ENCODE assay signal across 8 cellular contexts in the genomic region with DNA sequence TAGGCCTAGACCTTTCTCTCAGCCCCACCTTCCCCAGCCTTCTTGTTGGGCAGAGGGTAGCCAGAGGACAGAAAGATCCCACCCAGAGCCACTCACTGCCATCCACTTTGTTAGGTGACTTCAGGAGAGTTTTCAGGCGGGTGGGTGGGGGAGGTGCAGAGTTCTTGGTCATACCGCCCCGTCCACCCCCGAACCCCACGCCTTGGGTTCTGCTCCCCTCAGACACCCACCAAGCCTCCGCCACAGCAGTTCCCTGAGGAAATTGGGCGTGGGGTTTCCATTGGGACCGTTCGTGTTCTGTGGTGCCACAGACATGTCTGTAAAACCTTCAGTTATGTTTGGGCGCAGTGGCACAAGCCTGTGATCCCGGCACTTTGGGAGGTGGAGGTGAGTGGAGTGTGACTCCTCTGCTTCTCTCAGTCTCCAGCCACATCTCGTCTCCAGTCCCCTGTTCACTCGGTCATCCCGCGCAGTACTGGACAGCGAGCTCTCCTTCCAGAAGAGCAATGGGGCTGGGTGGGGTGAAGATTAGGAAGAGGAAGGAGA. TPM values are rescaled to one million over a fixed set of nuclear protein-coding genes. Genes with fewer than 3 reads are reported as not detected.
A peak's percentile ranks its signal among the peaks of the same experiment; 100 is the strongest.
DNase-seq lines count a peak whose midpoint lies in the region; ATAC-seq and TF ChIP-seq lines count a peak whose summit lies in the region.

No MANE protein-coding gene starts in this region.

- H2BK120ac ChIP-seq in neuronal stem cell (ENCODE audit: low read depth, low read length): peak overlapping the region; percentile 21

- H3K18ac ChIP-seq in neuronal stem cell (ENCODE audit: low read length): no peak overlapping the region

- H3K4me1 ChIP-seq in CD4-positive, CD25-positive, alpha-beta regulatory T cell (ENCODE audit: control insufficient read depth, insufficient read depth, low read length, poor library complexity, severe bottlenecking): peaks cover 24% of the 10 kb centered on the region
- H3K4me1 ChIP-seq in OCI-LY7 (ENCODE audit: insufficient read depth, low read length, poor library complexity, severe bottlenecking): peaks cover 25% of the 10 kb centered on the region
- no peaks in the 10 kb centered on the region for H3K4me1 ChIP-seq in endocrine pancreas (ENCODE audit: control insufficient read depth, insufficient read depth, low read length)
- H3K4me1 ChIP-seq in neuronal stem cell (ENCODE audit: control insufficient read depth in 2 of 2, insufficient read depth in 1 of 2, low read depth in 1 of 2, low read length in 2 of 2): peaks cover 2 to 16% of the 10 kb centered on the region in 2 donors

- no peak for ATAC-seq in CD4-positive, CD25-positive, alpha-beta regulatory T cell (ENCODE audit: low read depth in 2 of 2)
- ATAC-seq in HG02610 (IDR thresholded peaks at IDR 0.05; ENCODE audit: unreplicated experiment): no peak
- ATAC-seq in left colon: no peak

- H3K27ac Mint-ChIP-seq in CD4-positive, CD25-positive, alpha-beta regulatory T cell: peak overlapping the region; percentile 76 to 96 (median 94)

- H2BK12ac ChIP-seq in neuronal stem cell (ENCODE audit: low read length): no peak overlapping the region

- no peak overlapping the region for H3K14ac ChIP-seq in neuronal stem cell (ENCODE audit: low read length)

- intact Hi-C loops in OCI-LY7 (cut with micrococcal nuclease; ENCODE audit: unreplicated experiment) (no loop called here), left colon (cut with DNase I, micrococcal nuclease) (no loop called here)

- no peak for TF ChIP-seq CTCF in OCI-LY7 (conservative IDR thresholded peaks at IDR 0.05; ENCODE audit: low read length)

- H3K4ac ChIP-seq in neuronal stem cell (ENCODE audit: low read length): no peak overlapping the region

- peak overlapping the region; percentile 90 for H3K27ac ChIP-seq in CD4-positive, CD25-positive, alpha-beta regulatory T cell (ENCODE audit: insufficient read depth, low read length, poor library complexity, severe bottlenecking)
- H3K27ac ChIP-seq in OCI-LY7 (ENCODE audit: low read depth, low read length, poor library complexity, severe bottlenecking) (peak overlapping the region; percentile 90), neuronal stem cell (replicated peaks; ENCODE audit: low read length) (no peak overlapping the region)

- BruUV-seq in OCI-LY7 (replicated peaks; lab: Mats Ljungman, UMichigan): no TSS peak

- H3K9ac ChIP-seq in endocrine pancreas (ENCODE audit: control insufficient read depth, insufficient read depth, low read length) (no peak overlapping the region), neuronal stem cell (ENCODE audit: low read depth, low read length, poor library complexity) (peak overlapping the region; percentile 17)

- POLR2A ChIA-PET in OCI-LY7 (lab: Charles Lee): no interaction called here

- peak overlapping the region; percentile 93 to 98 (median 96) for H3K4me3 Mint-ChIP-seq in CD4-positive, CD25-positive, alpha-beta regulatory T cell

- no peaks in the 10 kb centered on the region for H3K27me3 ChIP-seq in CD4-positive, CD25-positive, alpha-beta regulatory T cell (ENCODE audit: control insufficient read depth, insufficient read depth, low read length)
- H3K27me3 ChIP-seq in endocrine pancreas (ENCODE audit: control insufficient read depth, insufficient read depth, low read length): no peaks in the 10 kb centered on the region
- no peaks in the 10 kb centered on the region for H3K27me3 ChIP-seq in neuronal stem cell (ENCODE audit: control insufficient read depth in 3 of 3, insufficient read depth in 3 of 3, low read depth in 1 of 3, low read length in 3 of 3)

- peak overlapping the region; percentile 89 for H3K4me2 ChIP-seq in OCI-LY7 (ENCODE audit: low read length)
- H3K4me2 ChIP-seq in neuronal stem cell (ENCODE audit: insufficient read depth, low read length, poor library complexity, severe bottlenecking): peak overlapping the region; percentile 92

- H4K91ac ChIP-seq in neuronal stem cell (ENCODE audit: low read depth, low read length, poor library complexity): no peak overlapping the region

- CTCF ChIA-PET in OCI-LY7 (lab: Charles Lee; ENCODE audit: unreplicated experiment): no interaction called here

- no peaks in the 10 kb centered on the region for H3K9me2 ChIP-seq in OCI-LY7 (ENCODE audit: insufficient read depth, low read length)

- peaks cover 0 to 37% (median 18%) of the 10 kb centered on the region in 4 donors for H3K4me1 Mint-ChIP-seq in CD4-positive, CD25-positive, alpha-beta regulatory T cell

- no peaks in the 10 kb centered on the region for H3K9me3 ChIP-seq in CD4-positive, CD25-positive, alpha-beta regulatory T cell (ENCODE audit: control insufficient read depth in 2 of 2, low read length in 2 of 2)
- H3K9me3 ChIP-seq in OCI-LY7 (ENCODE audit: low read length) (no peaks in the 10 kb centered on the region), endocrine pancreas (ENCODE audit: control insufficient read depth, low read length) (no peaks in the 10 kb centered on the region), neuronal stem cell (replicated peaks in 1 of 2; ENCODE audit: control insufficient read depth in 2 of 2, insufficient read depth in 1 of 2, low read depth in 1 of 2, low read length in 2 of 2) (peaks cover 7 to 29% of the 10 kb centered on the region in 2 donors)

- H3K36me3 ChIP-seq in CD4-positive, CD25-positive, alpha-beta regulatory T cell (ENCODE audit: control insufficient read depth, insufficient read depth, low read length): peaks cover 6% of the 10 kb centered on the region
- H3K36me3 ChIP-seq in OCI-LY7 (ENCODE audit: insufficient read depth, low read length): peaks cover 55% of the 10 kb centered on the region
- H3K36me3 ChIP-seq in endocrine pancreas (ENCODE audit: control insufficient read depth, insufficient read depth, low read length): no peaks in the 10 kb centered on the region
- peaks cover 21 to 29% of the 10 kb centered on the region in 2 donors for H3K36me3 ChIP-seq in neuronal stem cell (replicated peaks in 1 of 2; ENCODE audit: control insufficient read depth in 2 of 2, insufficient read depth in 2 of 2, low read length in 2 of 2)

- H3K23ac ChIP-seq in neuronal stem cell (ENCODE audit: low read depth, low read length, poor library complexity): no peak overlapping the region

- peaks cover 0 to 2% (median 0%) of the 10 kb centered on the region in 7 donors for H3K9me3 Mint-ChIP-seq in CD4-positive, CD25-positive, alpha-beta regulatory T cell

- H2BK15ac ChIP-seq in neuronal stem cell (ENCODE audit: low read length): no peak overlapping the region

- H3K4me3 ChIP-seq in CD4-positive, CD25-positive, alpha-beta regulatory T cell (ENCODE audit: low read depth, low read length): peak overlapping the region; percentile 53
- peak overlapping the region; percentile 87 for H3K4me3 ChIP-seq in OCI-LY7 (ENCODE audit: low read depth, low read length, poor library complexity, severe bottlenecking)
- peak overlapping the region; percentile 7 for H3K4me3 ChIP-seq in endocrine pancreas (ENCODE audit: control insufficient read depth, insufficient read depth, low read length)
- H3K4me3 ChIP-seq in neuronal stem cell (ENCODE audit: low read length in 2 of 2): peak overlapping the region; percentile 60 to 92

- no peak overlapping the region for H4K8ac ChIP-seq in neuronal stem cell (ENCODE audit: low read depth, low read length)

- H3K79me2 ChIP-seq in OCI-LY7 (ENCODE audit: insufficient read depth, low read depth, low read length): peaks cover 21% of the 10 kb centered on the region; the same call in 1 of the 2 replicates

- peak overlapping the region; percentile 97 for H2BK5ac ChIP-seq in neuronal stem cell (ENCODE audit: low read length)

- peaks cover 6% of the 10 kb centered on the region for H3K79me1 ChIP-seq in neuronal stem cell (ENCODE audit: low read depth, low read length)

- peaks cover 9% of the 10 kb centered on the region; the same call in 1 of the 2 replicates for H4K20me1 ChIP-seq in OCI-LY7 (ENCODE audit: insufficient read depth, low read length)

- no CpG with 5 or more reads among the region's 16 CpGs for WGBS in neuronal stem cell (ENCODE audit: extremely low coverage in 2 of 2, insufficient read length in 2 of 2, insufficient replicate concordance in 1 of 2), 2 donors

- peaks cover 4% of the 10 kb centered on the region for H3K27me3 Mint-ChIP-seq in CD4-positive, CD25-positive, alpha-beta regulatory T cell

- H3K36me3 Mint-ChIP-seq in CD4-positive, CD25-positive, alpha-beta regulatory T cell: peaks cover 5% of the 10 kb centered on the region

- peak overlapping the region; percentile 93 for H2AK5ac ChIP-seq in neuronal stem cell (ENCODE audit: low read depth, low read length)

- no peak for DNase-seq in CD4-positive, CD25-positive, alpha-beta regulatory T cell
- DNase-seq in OCI-LY7 (ENCODE audit: low spot score): no peak
- no peak for DNase-seq in neuronal stem cell (ENCODE audit: low spot score)
- DNase-seq in NCI-H146 treated with DMSO at 0.1 percent for 48 hours (lab: John Stamatoyannopoulos, UW; ENCODE audit: unreplicated experiment): no peak
- no peak for DNase-seq in left colon
- DNase-seq in NCI-H748 (lab: John Stamatoyannopoulos, UW; ENCODE audit: unreplicated experiment): no peak

- H2AFZ ChIP-seq in OCI-LY7 (ENCODE audit: low read length) (no peak overlapping the region), neuronal stem cell (ENCODE audit: low read length) (no peak overlapping the region)

RNA-seq across cellular contexts. Expression of gene MIF, which starts 1.5 kb away (rescaled TPM):
- 202 TPM for total RNA-seq in CD4-positive, CD25-positive, alpha-beta regulatory T cell
- polyA plus RNA-seq in CD4-positive, CD25-positive, alpha-beta regulatory T cell: 1,000 to 10,000 TPM; 1,100 to 1,384 (median 1,231) TPM
- total RNA-seq in OCI-LY7 (2014; rRNA removed; shearing (Covaris generic)): 861 and 1,440 TPM in 2 replicates
- total RNA-seq in OCI-LY7 (2022) (1,078 and 1,202 TPM in 2 replicates), left colon (100 to 1,000 TPM; 215 to 286 TPM)
- 1,002 TPM for polyA plus RNA-seq in neuronal stem cell (2013, experiment 1 of 2)
- polyA plus RNA-seq in neuronal stem cell (2013, experiment 2 of 2): 970 TPM

RNA-seq across cellular contexts. Expression of gene SLC2A11, which starts 38.0 kb away (rescaled TPM):
- 8.6 TPM for total RNA-seq in CD4-positive, CD25-positive, alpha-beta regulatory T cell
- polyA plus RNA-seq in CD4-positive, CD25-positive, alpha-beta regulatory T cell: 1 to 10 TPM; 2.5 to 4.6 (median 4.1) TPM
- 16.0 and 16.4 TPM in 2 replicates for total RNA-seq in OCI-LY7 (2014; rRNA removed; shearing (Covaris generic))
- total RNA-seq in OCI-LY7 (2022): 41.6 and 50.2 TPM in 2 replicates
- 11.4 TPM for polyA plus RNA-seq in neuronal stem cell (2013, experiment 1 of 2)
- polyA plus RNA-seq in neuronal stem cell (2013, experiment 2 of 2): 10.5 TPM
- total RNA-seq in left colon: 10 to 100 TPM in 1 of 2 donors, 1 to 10 TPM in 1; 9.8 to 13.7 TPM

RNA-seq across cellular contexts. Expression of gene DERL3, which starts 56.9 kb away (rescaled TPM):
- 1.0 TPM for total RNA-seq in CD4-positive, CD25-positive, alpha-beta regulatory T cell
- under 1 TPM in 1 of 4 donors, not detected in 3; 0.53 TPM for polyA plus RNA-seq in CD4-positive, CD25-positive, alpha-beta regulatory T cell
- 34.6 and 44.6 TPM in 2 replicates for total RNA-seq in OCI-LY7 (2014; rRNA removed; shearing (Covaris generic))
- total RNA-seq in OCI-LY7 (2022) (52.1 and 64.1 TPM in 2 replicates), left colon (10 to 100 TPM in 1 of 2 donors, 1 to 10 TPM in 1; 7.7 to 26.6 TPM)
- polyA plus RNA-seq in neuronal stem cell (2013, experiment 1 of 2): 4.2 TPM
- polyA plus RNA-seq in neuronal stem cell (2013, experiment 2 of 2): 4.5 TPM

Comparison
In these comparisons a context has a peak if more than half of its experiments do, and no peak if none do; other contexts are left out.
1. H3K4me3 ChIP-seq: peak in every context shown above with its lines; median percentile 87 in OCI-LY7; 76 in neuronal stem cell; 53 in CD4-positive, CD25-positive, alpha-beta regulatory T cell; 7 in endocrine pancreas.